12 cellular contexts compared by ENCODE assay signal in the genomic region with DNA sequence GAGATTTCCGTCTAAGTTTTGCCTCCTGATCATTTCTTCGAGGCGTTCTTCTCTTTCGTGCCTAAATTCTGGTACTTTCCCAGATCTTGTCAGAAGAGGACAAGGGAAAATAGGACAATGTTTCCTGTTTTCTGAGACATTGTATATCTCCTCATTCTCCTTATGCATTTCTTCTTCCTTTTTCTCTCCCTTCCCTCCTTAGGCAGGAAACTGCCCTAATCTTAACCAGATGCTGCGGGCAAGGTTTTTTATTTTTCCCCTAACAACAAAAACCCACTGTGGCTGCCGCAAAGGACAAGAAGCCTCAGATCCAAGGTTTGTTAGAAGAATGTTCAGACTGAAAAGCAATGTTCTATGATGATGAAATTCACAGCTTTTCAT. TPM values are rescaled to one million over a fixed set of nuclear protein-coding genes. Genes with fewer than 3 reads are reported as not detected.
DNase-seq lines count a peak whose midpoint lies in the region; ATAC-seq, FAIRE-seq and TF ChIP-seq lines count a peak whose summit lies in the region.
"Had no signal": no experiment of that assay in that cellular context is flagged by ENCODE, and none has a peak within 500 bp of the region (broad histone marks: within the 10 kb centered on the region; RNA-seq: fewer than 3 reads in every experiment).

No MANE protein-coding gene starts in this region.

- H3K36me3 ChIP-seq in HepG2 (replicated peaks in 1 of 2; ENCODE audit: control insufficient read depth in 1 of 2, insufficient read depth in 2 of 2, low read length in 2 of 2) (peaks cover 3 to 13% of the 10 kb centered on the region in 2 experiments; a peak in 4 of 5 replicates), right lobe of liver (peaks cover 0 to 15% (median 8%) of the 10 kb centered on the region in 4 donors), mucosa of rectum (ENCODE audit: control insufficient read depth in 2 of 2, insufficient read depth in 2 of 2, low read length in 2 of 2) (peaks cover 5 to 6% of the 10 kb centered on the region in 2 donors), aorta (ENCODE audit: control insufficient read depth in 1 of 2, insufficient read depth in 2 of 2, low read length in 1 of 2) (peaks cover 1 to 14% of the 10 kb centered on the region in 2 donors)
- H3K36me3 ChIP-seq: prostate gland had no signal

- no peak overlapping the region for H3K4me2 ChIP-seq in HepG2 (ENCODE audit: low read depth, low read length)

- peak; percentile 21 for FAIRE-seq in HepG2 (lab: Jason Lieb, UNC)
- FAIRE-seq: bronchial epithelial cell had no signal

- POLR2A ChIA-PET in HepG2 (lab: Yijun Ruan, JAX), result no interaction called here

- TF ChIP-seq EP300 in HepG2 (IDR thresholded peaks at IDR 0.05; ENCODE audit: low read depth in 2 of 2, low read length in 2 of 2) (no peak), HepG2 (CRISPR knock-in tag; IDR thresholded peaks at IDR 0.05; ENCODE audit: borderline replicate concordance) (no peak)

- H3K9ac ChIP-seq in HepG2 (ENCODE audit: insufficient read depth, low read depth, low read length) (no peak overlapping the region), mucosa of rectum (ENCODE audit: low read depth in 1 of 2, low read length in 2 of 2) (peak overlapping the region in 1 of 2 donors; percentile 30)

- no peak for TF ChIP-seq RAD21 in HepG2 (CRISPR knock-in tag; IDR thresholded peaks at IDR 0.05)

- H3K4me1 ChIP-seq in HepG2 (ENCODE audit: insufficient read depth, low read length) (peaks cover 14% of the 10 kb centered on the region), right lobe of liver (peaks cover 0 to 6% (median 0%) of the 10 kb centered on the region in 4 donors), mucosa of rectum (ENCODE audit: control insufficient read depth in 2 of 2, insufficient read depth in 2 of 2, low read length in 2 of 2) (peaks cover 4 to 21% of the 10 kb centered on the region in 2 donors), aorta (ENCODE audit: control insufficient read depth in 1 of 2, insufficient read depth in 2 of 2, low read length in 2 of 2) (no peaks in the 10 kb centered on the region)

- H3K79me2 ChIP-seq in HepG2 (ENCODE audit: insufficient read depth, low read length), result no peaks in the 10 kb centered on the region

- no peak overlapping the region for H3K27ac ChIP-seq in HepG2 (ENCODE audit: extremely low read length, insufficient read depth, low read length)
- H3K27ac ChIP-seq in right lobe of liver, result no peak overlapping the region
- H3K27ac ChIP-seq in mucosa of rectum (ENCODE audit: low read depth in 2 of 2, low read length in 2 of 2), result peak overlapping the region in 1 of 2 donors; percentile 13
- no peak overlapping the region for H3K27ac ChIP-seq in aorta (ENCODE audit: low read depth in 1 of 2, low read length in 2 of 2)
- H3K27ac ChIP-seq: prostate gland had no signal

- WGBS in HepG2 (ENCODE audit: low lambda C conversion rate), result 90% methylated on average over 6 of the region's 6 CpGs
- WGBS in right lobe of liver (ENCODE audit: insufficient coverage, low coverage, low lambda C conversion rate, missing lambda C conversion rate), result 48% methylated on average over 6 of the region's 6 CpGs
- WGBS in aorta, 2 donors, result 2 to 6% methylated on average over 6 of the region's 6 CpGs

- H3K27me3 ChIP-seq in HepG2 (ENCODE audit: control insufficient read depth in 1 of 2, insufficient read depth in 2 of 2, low read length in 2 of 2) (no peaks in the 10 kb centered on the region), right lobe of liver (no peaks in the 10 kb centered on the region), mucosa of rectum (ENCODE audit: control insufficient read depth in 2 of 2, insufficient read depth in 2 of 2, low read length in 2 of 2) (no peaks in the 10 kb centered on the region), aorta (ENCODE audit: control insufficient read depth in 1 of 2, insufficient read depth in 2 of 2, low read length in 1 of 2) (no peaks in the 10 kb centered on the region)

- H3K9me3 ChIP-seq in HepG2 (ENCODE audit: low read length) (no peaks in the 10 kb centered on the region), right lobe of liver (no peaks in the 10 kb centered on the region), mucosa of rectum (ENCODE audit: control insufficient read depth in 2 of 2, low read length in 2 of 2) (no peaks in the 10 kb centered on the region), aorta (ENCODE audit: control insufficient read depth, low read length) (no peaks in the 10 kb centered on the region)
- H3K9me3 ChIP-seq: prostate gland had no signal

- BruUV-seq in HepG2 (replicated peaks; lab: Mats Ljungman, UMichigan), result no TSS peak

- intact Hi-C loops in HepG2 (cut with micrococcal nuclease; ENCODE audit: unreplicated experiment), result no loop called here
- intact Hi-C loops in right lobe of liver (cut with DNase I), result no loop called here
- intact Hi-C loops in aorta (cut with DNase I), result no loop called here

- CTCF ChIA-PET in HepG2 (lab: Yijun Ruan, JAX; ENCODE audit: low intra/inter-chr PET ratio, low total read pairs), result no interaction called here

- H3K4me3 ChIP-seq in HepG2 (replicated peaks in 1 of 3; ENCODE audit: insufficient read depth in 1 of 3, low read depth in 2 of 3, low read length in 3 of 3) (no peak overlapping the region), right lobe of liver (no peak overlapping the region), cardiac fibroblast (replicated peaks in 1 of 2; ENCODE audit: low read depth in 2 of 2, low read length in 2 of 2) (peak overlapping the region; percentile 3 to 21), mucosa of rectum (ENCODE audit: low read length in 2 of 2) (peak overlapping the region; percentile 37 to 53), aorta (ENCODE audit: low read length in 2 of 2) (peak overlapping the region; percentile 75 to 88)

- H4K20me1 ChIP-seq in HepG2 (ENCODE audit: insufficient read depth, low read length), result no peaks in the 10 kb centered on the region

- in situ Hi-C loops in HepG2 (cut with HindIII; ENCODE audit: extremely low pct_ligation_motif_present, low pct_unique_long_range_greater_than_20kb), result no loop called here

- no peak for ATAC-seq in HepG2
- ATAC-seq in right lobe of liver, result no peak
- peak; percentile 4 for ATAC-seq in aorta (ENCODE audit: low FRiP score)
- ATAC-seq in HG02623 (IDR thresholded peaks at IDR 0.05; ENCODE audit: unreplicated experiment), result no peak
- ATAC-seq: activated CD8-positive, alpha-beta T cell treated with anti-CD3 and anti-CD28 coated beads for 36 hours had no signal

- DNase-seq in HepG2 (ENCODE audit: low spot score) (no peak), right lobe of liver (no peak), cardiac fibroblast (ENCODE audit: low read depth in 2 of 2) (peak; percentile 19 to 33), aorta (no peak), NOMO-1 (lab: John Stamatoyannopoulos, UW; ENCODE audit: unreplicated experiment in 2 of 2) (no peak)
- DNase-seq in activated CD4-positive, alpha-beta T cell treated with anti-CD3 and anti-CD28 coated beads for 48 hours, result no peak
- DNase-seq: activated CD8-positive, alpha-beta T cell treated with anti-CD3 and anti-CD28 coated beads for 36 hours; NCI-H1092 treated with DMSO at 0.1 percent for 48 hours had no signal

- no peak overlapping the region for H2AFZ ChIP-seq in HepG2 (ENCODE audit: low read length)

- no peak for TF ChIP-seq CTCF in HepG2 (CRISPR knock-in tag; IDR thresholded peaks at IDR 0.05)
- TF ChIP-seq CTCF in right lobe of liver (IDR thresholded peaks at IDR 0.05), result no peak
- TF ChIP-seq CTCF in cardiac fibroblast (IDR thresholded peaks at IDR 0.05; ENCODE audit: low read depth, low read length), result no peak

- TF ChIP-seq POLR2A in HepG2 (IDR thresholded peaks at IDR 0.05; ENCODE audit: insufficient read depth in 1 of 2, low read depth in 2 of 2, low read length in 2 of 2) (no peak), right lobe of liver (IDR thresholded peaks at IDR 0.05) (no peak)

RNA-seq across cellular contexts. Expression of a gene that starts 0.8 kb away (rescaled TPM):
- total RNA-seq in HepG2 (2016; rRNA removed; fragmentation: Illumina TruSeq; extraction: Trizol) (0.62 and 1.4 TPM in 2 replicates), right lobe of liver (1 to 10 TPM; 1.5 to 3.8 (median 2.6) TPM), aorta (100 to 1,000 TPM in 1 of 2 donors, 10 to 100 TPM in 1; 50.0 to 107 TPM)
- 0.18 and 0.20 TPM in 2 replicates for total RNA-seq in HepG2 (2016; cell fraction: cytosol; rRNA removed; fragmentation: Illumina TruSeq; extraction: Trizol; ENCODE audit: low read depth)
- total RNA-seq in HepG2 (2016; cell fraction: insoluble cytoplasmic fraction; rRNA removed; fragmentation: Illumina TruSeq; extraction: Trizol), result 0.13 and 1.1 TPM in 2 replicates
- total RNA-seq in HepG2 (2016; cell fraction: membrane; rRNA removed; fragmentation: Illumina TruSeq; extraction: Trizol), result 0.17 and 0.34 TPM in 2 replicates
- 2.4 and 2.9 TPM in 2 replicates for total RNA-seq in HepG2 (2016; cell fraction: nucleus; rRNA removed; fragmentation: Illumina TruSeq; extraction: Trizol)
- polyA plus RNA-seq in HepG2 (2011; rRNA removed) (6.2 and 6.3 TPM in 2 replicates), aorta (100 to 1,000 TPM in 1 of 2 donors, 10 to 100 TPM in 1; 75.0 to 115 TPM)
- 0.95 and 1.6 TPM in 2 replicates for polyA plus RNA-seq in HepG2 (2011; cell fraction: cytosol; rRNA removed)
- 20.4 and 28.6 TPM in 2 replicates for polyA plus RNA-seq in HepG2 (2011; cell fraction: nucleus; rRNA removed)
- 3.1 and 4.4 TPM in 2 replicates for polyA plus RNA-seq in HepG2 (2012)
- 0.06 TPM in 1 of 2 replicates, not detected in the other for polyA plus RNA-seq in HepG2 (2016; cell fraction: cytosol; fragmentation: Illumina TruSeq; extraction: Trizol; ENCODE audit: low read depth)
- 0.39 and 0.47 TPM in 2 replicates for polyA plus RNA-seq in HepG2 (2016; cell fraction: insoluble cytoplasmic fraction; fragmentation: Illumina TruSeq; extraction: Trizol; ENCODE audit: low read depth)
- polyA plus RNA-seq in HepG2 (2016; cell fraction: membrane; fragmentation: Illumina TruSeq; extraction: Trizol; ENCODE audit: low read depth), result 0.14 and 0.43 TPM in 2 replicates
- 9.0 and 9.3 TPM in 2 replicates for polyA plus RNA-seq in HepG2 (2016; cell fraction: nucleus; fragmentation: Illumina TruSeq; extraction: Trizol; ENCODE audit: insufficient read depth, low read depth)
- 1.4 and 3.5 TPM in 2 replicates for polyA minus RNA-seq in HepG2 (2011; rRNA and poly(A)+ RNA removed; ENCODE audit: low replicate concordance)
- polyA minus RNA-seq in HepG2 (2011; cell fraction: cytosol; rRNA and poly(A)+ RNA removed), result not detected in 2 replicates
- 5.7 and 7.7 TPM in 2 replicates for polyA minus RNA-seq in HepG2 (2011; cell fraction: nucleus; rRNA and poly(A)+ RNA removed)

RNA-seq across cellular contexts. Expression of a gene that starts 41.7 kb away (rescaled TPM):
- total RNA-seq in HepG2 (2016; rRNA removed; fragmentation: Illumina TruSeq; extraction: Trizol) (1.0 and 1.3 TPM in 2 replicates), right lobe of liver (100 to 1,000 TPM in 1 of 6 experiments, 10 to 100 TPM in 5; 23.9 to 195 (median 61.4) TPM), aorta (100 to 1,000 TPM in 1 of 2 donors, 10 to 100 TPM in 1; 68.2 to 128 TPM)
- total RNA-seq in HepG2 (2016; cell fraction: cytosol; rRNA removed; fragmentation: Illumina TruSeq; extraction: Trizol; ENCODE audit: low read depth), result 0.71 TPM in 1 of 2 replicates, not detected in the other
- total RNA-seq in HepG2 (2016; cell fraction: insoluble cytoplasmic fraction; rRNA removed; fragmentation: Illumina TruSeq; extraction: Trizol), result 0.40 and 1.4 TPM in 2 replicates
- total RNA-seq in HepG2 (2016; cell fraction: membrane; rRNA removed; fragmentation: Illumina TruSeq; extraction: Trizol), result 0.24 and 0.31 TPM in 2 replicates
- total RNA-seq in HepG2 (2016; cell fraction: nucleus; rRNA removed; fragmentation: Illumina TruSeq; extraction: Trizol), result 2.0 and 2.3 TPM in 2 replicates
- polyA plus RNA-seq in HepG2 (2011; rRNA removed) (0.33 and 0.59 TPM in 2 replicates), aorta (10 to 100 TPM; 16.8 to 94.4 TPM)
- polyA plus RNA-seq in HepG2 (2011; cell fraction: cytosol; rRNA removed), result 0.28 and 1.2 TPM in 2 replicates
- 0.23 and 0.31 TPM in 2 replicates for polyA plus RNA-seq in HepG2 (2011; cell fraction: nucleus; rRNA removed)
- polyA plus RNA-seq in HepG2 (2012), result 1.1 and 1.5 TPM in 2 replicates
- 0.10 and 0.24 TPM in 2 replicates for polyA plus RNA-seq in HepG2 (2016; cell fraction: cytosol; fragmentation: Illumina TruSeq; extraction: Trizol; ENCODE audit: low read depth)
- 0.42 and 0.67 TPM in 2 replicates for polyA plus RNA-seq in HepG2 (2016; cell fraction: insoluble cytoplasmic fraction; fragmentation: Illumina TruSeq; extraction: Trizol; ENCODE audit: low read depth)
- polyA plus RNA-seq in HepG2 (2016; cell fraction: membrane; fragmentation: Illumina TruSeq; extraction: Trizol; ENCODE audit: low read depth), result 0.13 and 0.36 TPM in 2 replicates
- polyA plus RNA-seq in HepG2 (2016; cell fraction: nucleus; fragmentation: Illumina TruSeq; extraction: Trizol; ENCODE audit: insufficient read depth, low read depth), result 1.5 and 1.7 TPM in 2 replicates
- polyA minus RNA-seq in HepG2 (2011; rRNA and poly(A)+ RNA removed; ENCODE audit: low replicate concordance), result 0.44 TPM in 1 of 2 replicates, not detected in the other
- 0.99 TPM in 1 of 2 replicates, not detected in the other for polyA minus RNA-seq in HepG2 (2011; cell fraction: cytosol; rRNA and poly(A)+ RNA removed)
- polyA minus RNA-seq in HepG2 (2011; cell fraction: nucleus; rRNA and poly(A)+ RNA removed), result 0.25 and 0.77 TPM in 2 replicates

Comparison
In these comparisons a context has a peak if more than half of its experiments do, and no peak if none do; other contexts are left out.
1. RNA of a gene that starts 41.7 kb away (total RNA-seq): 68.2 to 128 TPM in aorta and 23.9 to 195 TPM in right lobe of liver; 0.24 to 2.3 TPM in HepG2; every median in the first group is over 4 times any median in the second.
2. DNase-seq: peak in cardiac fibroblast (2 of 2); none in HepG2 (single experiment), right lobe of liver (0 of 3), aorta (0 of 2), activated CD4-positive, alpha-beta T cell treated with anti-CD3 and anti-CD28 coated beads for 48 hours (single experiment) and NOMO-1 (0 of 2).
3. H3K4me3 ChIP-seq: peak in cardiac fibroblast (2 of 2), mucosa of rectum (2 of 2) and aorta (2 of 2); none in HepG2 (0 of 3) and right lobe of liver (0 of 3).
4. RNA of a gene that starts 0.8 kb away (total RNA-seq): 50.0 to 107 TPM in aorta; 1.5 to 3.8 TPM in right lobe of liver and 0.13 to 2.9 TPM in HepG2; every median in the first group is over 10 times any median in the second.